8 cellular contexts compared by ENCODE assay signal in genomic region chr7:76282344-76283253, GRCh38. TPM values are rescaled to one million over a fixed set of nuclear protein-coding genes. Genes with fewer than 3 reads are reported as not detected.
DNase-seq lines count a peak whose midpoint lies in the region; ATAC-seq and TF ChIP-seq lines count a peak whose summit lies in the region.

No MANE protein-coding gene starts in this region.

- peaks cover 17% of the 10 kb centered on the region for H3K4me1 Mint-ChIP-seq in dendritic cell treated with granulocyte-macrophage colony-stimulating factor and Interleukin-4, amounts not matched to agents 40 ng/mL and 50 ng/mL, for 4 days (ENCODE audit: low read depth)

- H3K4me3 Mint-ChIP-seq in dendritic cell treated with granulocyte-macrophage colony-stimulating factor and Interleukin-4, amounts not matched to agents 40 ng/mL and 50 ng/mL, for 4 days: peak overlapping the region; percentile 66

- H3K9me3 ChIP-seq in HUES64 (ENCODE audit: insufficient read depth, low read depth, low read length): no peaks in the 10 kb centered on the region
- H3K9me3 ChIP-seq in mesodermal cell (ENCODE audit: control insufficient read depth, low read length): no peaks in the 10 kb centered on the region

- H3K27me3 ChIP-seq in HUES64 (ENCODE audit: insufficient read depth, low read length): peaks cover 47% of the 10 kb centered on the region

- H3K27ac ChIP-seq in 22Rv1 (peak overlapping the region; percentile 42), HUES64 (ENCODE audit: low read depth, low read length) (no peak overlapping the region), mesodermal cell (ENCODE audit: low read depth, low read length, severe bottlenecking) (no peak overlapping the region)

- no peak for TF ChIP-seq CTCF in 22Rv1 (IDR thresholded peaks at IDR 0.05)

- no peaks in the 10 kb centered on the region for H3K9me3 Mint-ChIP-seq in dendritic cell treated with granulocyte-macrophage colony-stimulating factor and Interleukin-4, amounts not matched to agents 40 ng/mL and 50 ng/mL, for 4 days

- peaks cover 80% of the 10 kb centered on the region for H3K27me3 Mint-ChIP-seq in dendritic cell treated with granulocyte-macrophage colony-stimulating factor and Interleukin-4, amounts not matched to agents 40 ng/mL and 50 ng/mL, for 4 days

- intact Hi-C loops in dendritic cell treated with granulocyte-macrophage colony-stimulating factor and Interleukin-4, amounts not matched to agents 40 ng/mL and 50 ng/mL, for 4 days (cut with micrococcal nuclease): no loop called here

- H3K36me3 Mint-ChIP-seq in dendritic cell treated with granulocyte-macrophage colony-stimulating factor and Interleukin-4, amounts not matched to agents 40 ng/mL and 50 ng/mL, for 4 days (ENCODE audit: low read depth): no peaks in the 10 kb centered on the region

- H3K9ac ChIP-seq in HUES64 (ENCODE audit: low read depth, low read length): peak overlapping the region; percentile 67

- H3K4me3 ChIP-seq in HUES64 (ENCODE audit: low read length) (peak overlapping the region; percentile 68), mesodermal cell (ENCODE audit: extremely low read depth, insufficient read depth, low read length, poor library complexity, severe bottlenecking) (peak overlapping the region; percentile 43)

- H3K36me3 ChIP-seq in HUES64 (ENCODE audit: insufficient read depth, low read length) (no peaks in the 10 kb centered on the region; the same call in 1 of the 2 replicates), mesodermal cell (ENCODE audit: control insufficient read depth, insufficient read depth, low read length) (no peaks in the 10 kb centered on the region)

- ATAC-seq in GM21528 (IDR thresholded peaks at IDR 0.05; ENCODE audit: low FRiP score, unreplicated experiment): no peak

- WGBS in HUES64: under 1% methylated on average over 95 of the region's 98 CpGs
- 1% methylated on average over 52 to 71 of the region's 98 CpGs for WGBS in mesodermal cell (ENCODE audit: insufficient coverage in 2 of 2), 2 experiments

- no peak overlapping the region for H3K27ac Mint-ChIP-seq in dendritic cell treated with granulocyte-macrophage colony-stimulating factor and Interleukin-4, amounts not matched to agents 40 ng/mL and 50 ng/mL, for 4 days

- H3K4me1 ChIP-seq in HUES64 (ENCODE audit: insufficient read depth, low read length): peaks cover 11% of the 10 kb centered on the region
- peaks cover 7% of the 10 kb centered on the region for H3K4me1 ChIP-seq in mesodermal cell (ENCODE audit: control insufficient read depth, insufficient read depth, low read length, poor library complexity, severe bottlenecking)

- no peak for DNase-seq in NCI-H1436 (lab: John Stamatoyannopoulos, UW)
- DNase-seq in NCI-H1092 treated with DMSO at 0.1 percent for 48 hours (lab: John Stamatoyannopoulos, UW): no peak
- no peak for DNase-seq in globus pallidus (ENCODE audit: low spot score)

RNA-seq across cellular contexts. Expression of gene HSPB1, which starts 19.9 kb away (rescaled TPM):
- 203 TPM for polyA plus RNA-seq in HUES64 (2013, experiment 1 of 2)
- 252 TPM for polyA plus RNA-seq in HUES64 (2013, experiment 2 of 2)
- polyA plus RNA-seq in mesodermal cell (2013, experiment 1 of 2): 475 TPM
- polyA plus RNA-seq in mesodermal cell (2013, experiment 2 of 2): 398 TPM
